Comparison of ENCODE assay signal across 10 cellular contexts in the genomic region with DNA sequence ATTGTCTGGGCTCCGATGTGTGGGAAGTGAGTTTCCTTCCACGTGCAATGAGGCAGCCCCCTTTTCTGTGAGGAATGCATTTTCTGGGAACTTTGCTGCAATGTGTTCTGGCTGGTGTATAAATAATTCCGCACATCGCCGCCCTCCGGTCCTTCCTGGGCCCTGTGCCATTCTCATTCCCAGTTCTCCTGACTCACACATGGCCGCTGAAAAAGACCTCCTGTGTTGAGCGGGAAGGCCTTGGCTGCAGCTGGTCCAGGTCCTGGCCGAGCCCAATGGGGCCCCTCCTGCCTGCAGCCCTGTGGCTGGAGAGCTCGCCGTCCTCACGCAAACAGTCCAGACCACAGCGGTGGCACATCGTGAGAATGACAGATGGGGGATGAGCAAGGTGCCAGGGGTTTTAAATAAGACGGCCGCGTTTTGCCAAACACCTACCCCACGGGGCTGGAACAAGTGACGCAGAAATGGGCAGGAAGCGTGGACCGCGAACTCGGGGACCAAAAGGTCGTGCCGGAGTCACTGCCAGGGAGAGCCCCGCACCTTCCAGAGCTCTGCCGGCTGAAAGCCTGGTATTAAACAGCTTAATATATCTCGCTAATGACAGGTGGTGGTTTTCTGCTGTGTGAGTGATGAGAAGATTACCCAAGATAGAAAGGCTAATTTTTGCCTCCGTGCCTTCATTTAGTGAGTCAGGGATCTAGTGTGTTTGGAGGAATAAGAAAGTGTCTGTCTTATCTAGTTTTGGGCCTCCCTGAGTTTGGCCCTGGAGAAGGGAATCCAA. TPM values are rescaled to one million over a fixed set of nuclear protein-coding genes. Genes with fewer than 3 reads are reported as not detected.
DNase-seq lines count a peak whose midpoint lies in the region; ATAC-seq, FAIRE-seq and TF ChIP-seq lines count a peak whose summit lies in the region.
"Had no signal": no experiment of that assay in that cellular context is flagged by ENCODE, and none has a peak within 500 bp of the region (broad histone marks: within the 10 kb centered on the region; RNA-seq: fewer than 3 reads in every experiment).

No MANE protein-coding gene starts in this region.

- intact Hi-C loops in left colon (cut with DNase I, micrococcal nuclease) = no loop called here

- no peak overlapping the region for H3K4me3 ChIP-seq in choroid plexus epithelial cell (ENCODE audit: low read depth, low read length)

- FAIRE-seq in GM12892 (lab: Jason Lieb, UNC) = no peak

- peak; percentile 1 for TF ChIP-seq CTCF in choroid plexus epithelial cell (conservative IDR thresholded peaks at IDR 0.05; ENCODE audit: low read depth, low read length)

- no peak for TF ChIP-seq POLR2A in GM12892 (IDR thresholded peaks at IDR 0.05; ENCODE audit: low read depth, low read length)

- peak; percentile 38 for ATAC-seq in left colon

- peak; percentile 81 for DNase-seq in ELR (ENCODE audit: low read depth)
- peak; percentile 77 for DNase-seq in choroid plexus epithelial cell (ENCODE audit: low read depth)
- DNase-seq in left colon = peak; percentile 39 to 73
- DNase-seq in smooth muscle cell of the brain vasculature (ENCODE audit: low read depth, low spot score) = peak; percentile 75
- DNase-seq in NCI-H524 (lab: John Stamatoyannopoulos, UW) = no peak
- DNase-seq in NK-92 treated with Interleukin-12 subunit alpha and Interleukin-12 subunit beta, amount 100 ng/mL, for 24 hours (lab: John Stamatoyannopoulos, UW) = no peak
- DNase-seq in GM12892 (ENCODE audit: insufficient read length) = no peak
- DNase-seq in stimulated activated CD4-positive, alpha-beta T cell treated with anti-CD3 and anti-CD28 coated beads, Interleukin-4, amount 100 ng/mL, for 1 hour = no peak
- DNase-seq: DMS53, T-helper 9 cell had no signal

RNA-seq across cellular contexts. Expression of a gene that starts 37.0 kb away (rescaled TPM):
- total RNA-seq in left colon = 10 to 100 TPM; 11.3 to 16.9 TPM
- not detected for polyA plus RNA-seq in GM12892 (2012; ENCODE audit: missing spikeins)

Comparison
In these comparisons a context has a peak if more than half of its experiments do, and no peak if none do; other contexts are left out.
1. DNase-seq: peak in ELR (single experiment), choroid plexus epithelial cell (single experiment), left colon (2 of 2) and smooth muscle cell of the brain vasculature (single experiment); none in NCI-H524 (0 of 2), NK-92 treated with Interleukin-12 subunit alpha and Interleukin-12 subunit beta, amount 100 ng/mL, for 24 hours (single experiment), GM12892 (single experiment) and stimulated activated CD4-positive, alpha-beta T cell treated with anti-CD3 and anti-CD28 coated beads, Interleukin-4, amount 100 ng/mL, for 1 hour (single experiment).